Comparison of ENCODE assay signal across 1 cellular context in genomic region chr1:230709619-230710542, GRCh38.
A peak's percentile ranks its signal among the peaks of the same experiment; 100 is the strongest.
TF ChIP-seq lines count a peak whose summit lies in the region.

No MANE protein-coding gene starts in this region.

TF ChIP-seq in K562, 482 proteins besides CTCF, POLR2A, EP300 and RAD21:
- TF ChIP-seq ZNF583 (CRISPR knock-in tag; IDR thresholded peaks at IDR 0.05) (no peak), ZKSCAN1 (IDR thresholded peaks at IDR 0.05; ENCODE audit: low read depth, low read length) (peak; percentile 94)
